In the genomic region with DNA sequence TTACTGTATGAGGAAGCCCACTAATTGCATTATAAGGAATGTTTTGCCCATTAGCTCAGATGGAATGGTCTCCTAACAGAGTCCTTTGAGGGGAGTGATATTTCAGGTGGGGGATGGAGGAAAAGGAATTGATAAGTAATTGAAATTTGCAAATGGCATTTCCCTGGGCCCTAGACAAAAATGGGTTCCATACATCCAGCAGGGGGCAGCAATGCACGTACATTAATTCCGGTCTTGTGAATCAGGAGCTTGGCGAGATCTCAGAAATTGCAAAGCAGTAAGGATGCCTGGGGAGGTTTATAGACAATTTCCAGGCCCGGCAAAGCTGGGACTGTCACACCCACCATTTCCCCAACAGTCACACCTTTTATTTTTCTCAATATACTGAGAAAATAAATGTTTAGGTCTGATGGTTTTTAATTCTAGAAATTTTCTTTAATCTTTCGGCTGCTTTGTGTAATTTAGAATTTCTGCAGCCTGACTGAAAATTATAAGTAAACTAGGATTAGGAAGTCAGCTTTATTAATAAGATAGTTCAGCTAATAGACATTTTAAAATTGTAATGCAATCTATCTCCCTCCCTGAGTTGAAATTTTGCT, we compare ENCODE assay signal across 8 cellular contexts.
DNase-seq lines count a peak whose midpoint lies in the region; ATAC-seq, FAIRE-seq and TF ChIP-seq lines count a peak whose summit lies in the region.

No MANE protein-coding gene starts in this region.

- no peaks in the 10 kb centered on the region for H3K4me1 ChIP-seq in OCI-LY7 (ENCODE audit: insufficient read depth, low read length, poor library complexity, severe bottlenecking)
- no peaks in the 10 kb centered on the region for H3K4me1 ChIP-seq in small intestine (ENCODE audit: control insufficient read depth in 2 of 2, insufficient read depth in 1 of 2, low read depth in 1 of 2, low read length in 1 of 2)

- H3K9me3 ChIP-seq in OCI-LY7 (ENCODE audit: low read length), result no peaks in the 10 kb centered on the region
- H3K9me3 ChIP-seq in small intestine (ENCODE audit: control insufficient read depth, low read depth), result no peaks in the 10 kb centered on the region

- FAIRE-seq in HTR-8/SVneo (lab: Jason Lieb, UNC), result no peak
- no peak for FAIRE-seq in small intestine (lab: Jason Lieb, UNC)

- no peaks in the 10 kb centered on the region for H3K9me2 ChIP-seq in OCI-LY7 (ENCODE audit: insufficient read depth, low read length)

- TF ChIP-seq CTCF in OCI-LY7 (conservative IDR thresholded peaks at IDR 0.05; ENCODE audit: low read length), result peak; percentile 90

- no peaks in the 10 kb centered on the region for H3K9me3 Mint-ChIP-seq in activated T-cell treated with anti-CD3 and anti-CD28 coated beads, Interleukin-2, amount 50 U/mL, for 4 hours

- no peak overlapping the region for H3K27ac ChIP-seq in OCI-LY7 (ENCODE audit: low read depth, low read length, poor library complexity, severe bottlenecking)
- no peak overlapping the region for H3K27ac ChIP-seq in small intestine (ENCODE audit: low read depth in 1 of 2, low read length in 1 of 2)

- 21 to 23% (median 22%) methylated on average over 5 of the region's 5 CpGs for WGBS in small intestine, 3 donors

- H3K4me1 Mint-ChIP-seq in activated T-cell treated with anti-CD3 and anti-CD28 coated beads, Interleukin-2, amount 50 U/mL, for 4 hours (ENCODE audit: low read depth), result no peaks in the 10 kb centered on the region

- H3K36me3 ChIP-seq in OCI-LY7 (ENCODE audit: insufficient read depth, low read length), result no peaks in the 10 kb centered on the region
- H3K36me3 ChIP-seq in small intestine (ENCODE audit: control insufficient read depth in 2 of 2, insufficient read depth in 2 of 2, low read length in 2 of 2), result no peaks in the 10 kb centered on the region

- H3K4me3 ChIP-seq in OCI-LY7 (ENCODE audit: low read depth, low read length, poor library complexity, severe bottlenecking) (no peak overlapping the region), small intestine (ENCODE audit: low read depth in 1 of 2, low read length in 2 of 2) (no peak overlapping the region)

- no peak overlapping the region for H2AFZ ChIP-seq in OCI-LY7 (ENCODE audit: low read length)

- ATAC-seq in activated T-cell treated with anti-CD3 and anti-CD28 coated beads, Interleukin-2, amount 50 U/mL, for 4 hours, result no peak
- ATAC-seq in GM18519 (IDR thresholded peaks at IDR 0.05; ENCODE audit: low FRiP score, unreplicated experiment), result no peak

- no peaks in the 10 kb centered on the region for H4K20me1 ChIP-seq in OCI-LY7 (ENCODE audit: insufficient read depth, low read length)

- POLR2A ChIA-PET in OCI-LY7 (lab: Charles Lee), result interaction anchor here (0.6 to 0.9 kb wide), 2 partner anchors 24 to 549 kb away, joined by 4 read pairs; no protein-coding TSS in a partner anchor

- H3K27me3 ChIP-seq in small intestine (ENCODE audit: control insufficient read depth in 2 of 2, insufficient read depth in 2 of 2, low read length in 2 of 2), result no peaks in the 10 kb centered on the region

- no peaks in the 10 kb centered on the region for H3K79me2 ChIP-seq in OCI-LY7 (ENCODE audit: insufficient read depth, low read depth, low read length)

- no peaks in the 10 kb centered on the region for H3K27me3 Mint-ChIP-seq in activated T-cell treated with anti-CD3 and anti-CD28 coated beads, Interleukin-2, amount 50 U/mL, for 4 hours (ENCODE audit: low read depth)

- H3K4me2 ChIP-seq in OCI-LY7 (ENCODE audit: low read length), result no peak overlapping the region

- H3K4me3 Mint-ChIP-seq in activated T-cell treated with anti-CD3 and anti-CD28 coated beads, Interleukin-2, amount 50 U/mL, for 4 hours, result no peak overlapping the region

- H3K36me3 Mint-ChIP-seq in activated T-cell treated with anti-CD3 and anti-CD28 coated beads, Interleukin-2, amount 50 U/mL, for 4 hours (ENCODE audit: insufficient read depth), result no peaks in the 10 kb centered on the region

- intact Hi-C loops in OCI-LY7 (cut with micrococcal nuclease; ENCODE audit: unreplicated experiment), result loop anchor here (1.0 to 2.0 kb wide), 2 partner anchors 278 to 624 kb away; no protein-coding TSS in a partner anchor

- DNase-seq in activated T-cell treated with anti-CD3 and anti-CD28 coated beads for 4 hours, result peak; percentile 5
- DNase-seq in activated T-cell treated with anti-CD3 and anti-CD28 coated beads, Interleukin-2, amount 50 U/mL, for 4 hours, result no peak
- DNase-seq in HTR-8/SVneo (ENCODE audit: insufficient read length, low spot score), result peak; percentile 61
- peak; percentile 76 for DNase-seq in OCI-LY7 (ENCODE audit: low spot score)
- DNase-seq in anterior cingulate cortex (lab: John Stamatoyannopoulos, UW), result peak in 53 of 58 donors; percentile 1 to 88 (median 41)
- peak; percentile 64 to 68 for DNase-seq in hippocampal formation (lab: John Stamatoyannopoulos, UW)
- DNase-seq in small intestine, result peak; percentile 72

- no TSS peak for BruUV-seq in OCI-LY7 (replicated peaks; lab: Mats Ljungman, UMichigan)

- CTCF ChIA-PET in OCI-LY7 (lab: Charles Lee; ENCODE audit: unreplicated experiment), result no interaction called here
